ENCODE assay signal across 8 cellular contexts in genomic region chr7:74650055-74650454, GRCh38. TPM values are rescaled to one million over a fixed set of nuclear protein-coding genes. Genes with fewer than 3 reads are reported as not detected.
A peak's percentile ranks its signal among the peaks of the same experiment; 100 is the strongest.
DNase-seq lines count a peak whose midpoint lies in the region; ATAC-seq and TF ChIP-seq lines count a peak whose summit lies in the region.
"Not testable (repeated sequence)": the region's sequence is repeated elsewhere in the genome, so short reads cannot be mapped to it uniquely, and the experiment has no call there.

No MANE protein-coding gene starts in this region.

- TF ChIP-seq CTCF in GM12865 (IDR thresholded peaks at IDR 0.05; ENCODE audit: insufficient read depth, low read depth, low read length, missing control alignments); neutrophil (IDR thresholded peaks at IDR 0.05): not testable (repeated sequence)

- peak overlapping the region; percentile 91 for H3K4me3 Mint-ChIP-seq in T-helper 17 cell

- not testable (repeated sequence) for H3K36me3 Mint-ChIP-seq in T-helper 17 cell (ENCODE audit: low read depth)

- H3K9ac ChIP-seq in HUES48 (ENCODE audit: low read depth, low read length) = not testable (repeated sequence)

- H3K27ac Mint-ChIP-seq in T-helper 17 cell = peak overlapping the region; percentile 93

- DNase-seq in GM12865 (ENCODE audit: low read depth) = peak; percentile 97
- peak; percentile 22 to 49 (median 36) for DNase-seq in T-helper 17 cell
- peak; percentile 66 for DNase-seq in activated gamma-delta T cell treated with Interleukin-2 at 50 U/mL for 16 hours
- peak; percentile 45 for DNase-seq in glomerular visceral epithelial cell (ENCODE audit: extremely low spot score)
- peak; percentile 85 for DNase-seq in stimulated activated naive CD8-positive, alpha-beta T cell treated with anti-CD3 and anti-CD28 coated beads, Interleukin-15, Interleukin-2, amounts not matched to agents 100 U/mL and 50 U/mL, for 24 hours

- peaks cover 10% of the 10 kb centered on the region for H3K4me1 Mint-ChIP-seq in T-helper 17 cell

- not testable (repeated sequence) for H3K27me3 ChIP-seq in HUES48 (ENCODE audit: control insufficient read depth, insufficient read depth, low read length); neutrophil

- H3K9me3 ChIP-seq in HUES48 (ENCODE audit: control insufficient read depth, insufficient read depth, low read length); T-helper 17 cell (ENCODE audit: control insufficient read depth, low read length, poor library complexity, severe bottlenecking); neutrophil: not testable (repeated sequence)

- not testable (repeated sequence) for H3K36me3 ChIP-seq in HUES48 (ENCODE audit: control insufficient read depth, insufficient read depth, low read length); neutrophil

- H3K4me1 ChIP-seq in HUES48 (ENCODE audit: control insufficient read depth, insufficient read depth, low read length) = peaks cover 16% of the 10 kb centered on the region
- H3K4me1 ChIP-seq in neutrophil (ENCODE audit: control insufficient read depth in 1 of 2, insufficient read depth in 1 of 2, low read depth in 1 of 2, low read length in 1 of 2) = not testable (repeated sequence)

- not testable (repeated sequence) for H3K27me3 Mint-ChIP-seq in T-helper 17 cell

- ATAC-seq in GM21825 (IDR thresholded peaks at IDR 0.05; ENCODE audit: unreplicated experiment) (peak; percentile 80), T-helper 17 cell (peak; percentile 93)
- ATAC-seq in stimulated activated naive CD8-positive, alpha-beta T cell treated with anti-CD3 and anti-CD28 coated beads, Interleukin-15, Interleukin-2, amounts not matched to agents 100 U/mL and 50 U/mL, for 24 hours = peak; percentile 93

- H3K4me3 ChIP-seq in GM12865 (ENCODE audit: low read depth, low read length) = peak overlapping the region; percentile 51
- H3K4me3 ChIP-seq in HUES48 (ENCODE audit: low read depth, low read length) = peak overlapping the region; percentile 41
- H3K4me3 ChIP-seq in neutrophil (ENCODE audit: low read depth in 1 of 2, low read length in 1 of 2) = peak overlapping the region; percentile 39 to 45

- peak overlapping the region; percentile 50 for H3K27ac ChIP-seq in HUES48 (ENCODE audit: low read depth, low read length)
- H3K27ac ChIP-seq in neutrophil = peak overlapping the region; percentile 62

RNA-seq across cellular contexts. Expression of gene GTF2I, which starts 7.5 kb away (rescaled TPM):
- total RNA-seq in T-helper 17 cell = 100 to 1,000 TPM; 127 to 141 TPM

Comparison
In these comparisons a context has a peak if more than half of its experiments do, and no peak if none do; other contexts are left out.
1. Peak in every context shown above with its lines: DNase-seq, ATAC-seq, H3K4me3 ChIP-seq and H3K27ac ChIP-seq.
2. DNase-seq: peak in every context shown above with its lines; median percentile 97 in GM12865; 85 in stimulated activated naive CD8-positive, alpha-beta T cell treated with anti-CD3 and anti-CD28 coated beads, Interleukin-15, Interleukin-2, amounts not matched to agents 100 U/mL and 50 U/mL, for 24 hours; 66 in activated gamma-delta T cell treated with Interleukin-2 at 50 U/mL for 16 hours; 45 in glomerular visceral epithelial cell; 36 in T-helper 17 cell.